In the genomic region with DNA sequence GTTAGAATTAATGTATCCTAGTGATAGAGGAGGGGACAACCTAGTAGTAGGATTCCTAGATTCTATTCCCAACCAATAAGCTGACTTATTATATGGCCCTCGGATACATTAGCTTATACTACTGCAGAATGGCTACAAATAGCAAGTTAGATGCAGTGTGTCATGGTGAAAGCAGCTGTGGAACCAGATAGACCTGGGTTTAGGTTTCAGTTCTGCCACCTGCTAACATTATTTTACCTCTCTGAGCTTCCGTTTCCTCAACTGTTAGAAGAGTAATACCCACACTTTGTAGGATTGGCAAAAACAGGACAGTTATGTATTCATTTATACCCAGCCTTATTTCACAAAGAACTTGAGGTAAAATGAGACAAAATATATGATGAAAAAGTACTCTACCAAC, we compare ENCODE assay signal across 22 cellular contexts.
DNase-seq lines count a peak whose midpoint lies in the region; ATAC-seq lines count a peak whose summit lies in the region.
"Had no signal": no experiment of that assay in that cellular context is flagged by ENCODE, and none has a peak within 500 bp of the region (broad histone marks: within the 10 kb centered on the region; RNA-seq: fewer than 3 reads in every experiment).

No MANE protein-coding gene starts in this region.

- H3K4me1 Mint-ChIP-seq in T-helper 2 cell treated with Interferon-gamma antibody and Interleukin-4, amounts not matched to agents 5 μg/mL and 100 μg/mL, for 36 hours (ENCODE audit: low read depth) = no peaks in the 10 kb centered on the region
- H3K4me1 Mint-ChIP-seq: activated CD4-positive, alpha-beta T cell treated with anti-CD3 and anti-CD28 coated beads, Interleukin-2, amount 10 ng/mL, durations not matched to agents 24 days and 14 days; naive thymus-derived CD8-positive, alpha-beta T cell had no signal

- H3K27ac Mint-ChIP-seq in T-helper 2 cell treated with Interferon-gamma antibody and Interleukin-4, amounts not matched to agents 5 μg/mL and 100 μg/mL, for 36 hours = no peak overlapping the region
- H3K27ac Mint-ChIP-seq: activated CD4-positive, alpha-beta T cell treated with anti-CD3 and anti-CD28 coated beads, Interleukin-2, amount 10 ng/mL, durations not matched to agents 24 days and 14 days had no signal

- no peaks in the 10 kb centered on the region for H3K27me3 Mint-ChIP-seq in T-helper 2 cell treated with Interferon-gamma antibody and Interleukin-4, amounts not matched to agents 5 μg/mL and 100 μg/mL, for 36 hours (ENCODE audit: low read depth)
- H3K27me3 Mint-ChIP-seq: activated CD4-positive, alpha-beta T cell treated with anti-CD3 and anti-CD28 coated beads, Interleukin-2, amount 10 ng/mL, durations not matched to agents 24 days and 14 days; naive thymus-derived CD8-positive, alpha-beta T cell had no signal

- no peak overlapping the region for H3K4me3 Mint-ChIP-seq in T-helper 2 cell treated with Interferon-gamma antibody and Interleukin-4, amounts not matched to agents 5 μg/mL and 100 μg/mL, for 36 hours
- H3K4me3 Mint-ChIP-seq: activated CD4-positive, alpha-beta T cell treated with anti-CD3 and anti-CD28 coated beads, Interleukin-2, amount 10 ng/mL, durations not matched to agents 24 days and 14 days; naive thymus-derived CD8-positive, alpha-beta T cell had no signal

- DNase-seq in stimulated activated naive CD4-positive, alpha-beta T cell treated with Interleukin-2 at 50 U/mL for 16 hours (lab: John Stamatoyannopoulos, UW) = no peak
- DNase-seq in OCI-M2 (lab: John Stamatoyannopoulos, UW; ENCODE audit: unreplicated experiment) (no peak), midbrain (lab: John Stamatoyannopoulos, UW) (no peak)
- no peak for DNase-seq in T-helper 2 cell treated with Interferon-gamma antibody and Interleukin-4, amounts not matched to agents 5 μg/mL and 100 μg/mL, for 36 hours (ENCODE audit: low spot score)
- DNase-seq: activated CD4-positive, alpha-beta T cell treated with anti-CD3 and anti-CD28 coated beads, Interleukin-2, amount 10 ng/mL, durations not matched to agents 24 days and 14 days; activated CD8-positive, alpha-beta memory T cell treated with anti-CD3 and anti-CD28 coated beads, Interleukin-2, amount 50 U/mL, for 48 hours; activated gamma-delta T cell treated with Interleukin-2 at 50 U/mL for 16 hours; aorta; BE2C; cerebellar nuclear complex; heart right ventricle; KG1; naive thymus-derived CD8-positive, alpha-beta T cell; NCI-H1105; NCI-H2171; posterior cingulate gyrus; stimulated activated CD4-positive, alpha-beta T cell treated with anti-CD3 and anti-CD28 coated beads, Interleukin-4, amount 100 ng/mL, for 4 hours; stimulated activated CD8-positive, alpha-beta memory T cell treated with anti-CD3 and anti-CD28 coated beads, Interleukin-4, amount 100 ng/mL, for 48 hours had no signal

- no peaks in the 10 kb centered on the region for H3K9me3 Mint-ChIP-seq in T-helper 2 cell treated with Interferon-gamma antibody and Interleukin-4, amounts not matched to agents 5 μg/mL and 100 μg/mL, for 36 hours
- H3K9me3 Mint-ChIP-seq: activated CD4-positive, alpha-beta T cell treated with anti-CD3 and anti-CD28 coated beads, Interleukin-2, amount 10 ng/mL, durations not matched to agents 24 days and 14 days; naive thymus-derived CD8-positive, alpha-beta T cell had no signal

- H3K36me3 Mint-ChIP-seq in T-helper 2 cell treated with Interferon-gamma antibody and Interleukin-4, amounts not matched to agents 5 μg/mL and 100 μg/mL, for 36 hours (ENCODE audit: low read depth) = peaks cover 50% of the 10 kb centered on the region

- peak; percentile 80 for ATAC-seq in GM19324 (IDR thresholded peaks at IDR 0.05; ENCODE audit: low FRiP score, unreplicated experiment)
- ATAC-seq in HG02642 (IDR thresholded peaks at IDR 0.05; ENCODE audit: poor library complexity, unreplicated experiment) = peak; percentile 68
- ATAC-seq in HG03442 (IDR thresholded peaks at IDR 0.05; ENCODE audit: unreplicated experiment) = peak; percentile 42
- ATAC-seq: heart right ventricle; naive thymus-derived CD8-positive, alpha-beta T cell; SK-N-SH treated with all-trans-retinoic acid at 6 μM for 48 hours had no signal
